Comparison of ENCODE assay signal across 15 cellular contexts in the genomic region with DNA sequence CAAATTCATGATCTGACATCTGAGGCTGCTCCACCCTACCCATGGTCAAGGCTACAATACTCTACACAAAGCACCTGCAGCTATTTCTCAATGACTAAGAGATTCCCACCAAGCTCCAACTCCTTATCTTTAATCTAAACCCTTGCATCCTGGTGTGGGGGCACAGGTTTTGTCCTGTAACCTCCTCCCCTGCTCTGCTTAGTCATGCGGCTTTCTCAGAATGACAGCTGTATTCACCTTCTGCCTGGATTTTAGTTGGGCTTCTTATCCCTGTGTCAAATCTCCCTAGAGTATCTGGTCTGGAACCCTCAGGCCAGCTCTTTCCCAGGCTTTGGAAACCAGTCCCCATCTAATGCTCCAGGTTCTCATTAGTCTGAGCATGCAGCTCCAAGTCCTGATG.
DNase-seq lines count a peak whose midpoint lies in the region; ATAC-seq and TF ChIP-seq lines count a peak whose summit lies in the region.
"Had no signal": no experiment of that assay in that cellular context is flagged by ENCODE, and none has a peak within 500 bp of the region (broad histone marks: within the 10 kb centered on the region; RNA-seq: fewer than 3 reads in every experiment).

No MANE protein-coding gene starts in this region.

- no peaks in the 10 kb centered on the region for H3K36me3 ChIP-seq in DND-41 (ENCODE audit: insufficient read depth, low read length)
- H3K36me3 ChIP-seq in PC-9 (ENCODE audit: low read depth), result no peaks in the 10 kb centered on the region
- H3K36me3 ChIP-seq in body of pancreas (replicated peaks in 1 of 2; ENCODE audit: insufficient read depth in 1 of 2, low read depth in 2 of 2), result no peaks in the 10 kb centered on the region

- H3K4me1 ChIP-seq in DND-41 (ENCODE audit: insufficient read depth, low read length) (peaks cover 69% of the 10 kb centered on the region), PC-9 (replicated peaks; ENCODE audit: insufficient read depth) (peaks cover 24% of the 10 kb centered on the region), body of pancreas (no peaks in the 10 kb centered on the region)
- H3K4me1 ChIP-seq: Caco-2 had no signal

- H3K27ac ChIP-seq in DND-41 (ENCODE audit: low read length), result peak overlapping the region; percentile 88
- peak overlapping the region; percentile 83 for H3K27ac ChIP-seq in PC-9
- no peak overlapping the region for H3K27ac ChIP-seq in body of pancreas

- DNase-seq in DMS 273 (lab: John Stamatoyannopoulos, UW; ENCODE audit: unreplicated experiment), result peak; percentile 70
- peak; percentile 86 for DNase-seq in DND-41
- peak in 1 of 2 experiments; percentile 90 for DNase-seq in PC-9
- DNase-seq in iPS-NIHi7 (ENCODE audit: extremely low spot score), result peak; percentile 29
- no peak for DNase-seq in mesenteric fat pad (ENCODE audit: low spot score)
- DNase-seq in NOMO-1 treated with DMSO at 0.1 percent for 48 hours (lab: John Stamatoyannopoulos, UW; ENCODE audit: unreplicated experiment), result no peak
- no peak for DNase-seq in body of pancreas
- DNase-seq: Caco-2; CD4-positive, CD25-positive, alpha-beta regulatory T cell; H7; MV-4-11; NCI-H1436; NCI-H2029 treated with DMSO at 0.1 percent for 48 hours; NCI-H510A; SIG-M5 had no signal

- no peak for TF ChIP-seq POLR2A in body of pancreas (IDR thresholded peaks at IDR 0.05)

- 65 to 86% methylated on average over 1 of the region's 1 CpG for WGBS in body of pancreas, 2 donors

- BruUV-seq in PC-9 (replicated peaks; lab: Mats Ljungman, UMichigan), result no TSS peak

- TF ChIP-seq CTCF in DND-41 (IDR thresholded peaks at IDR 0.05; ENCODE audit: borderline replicate concordance, extremely low read depth, low read length, poor library complexity, severe bottlenecking) (no peak), PC-9 (conservative IDR thresholded peaks at IDR 0.05) (no peak), body of pancreas (IDR thresholded peaks at IDR 0.05) (no peak)

- H3K9me2 ChIP-seq in PC-9 (ENCODE audit: insufficient read depth), result no peaks in the 10 kb centered on the region

- peak overlapping the region; percentile 54 for H3K4me2 ChIP-seq in DND-41 (ENCODE audit: insufficient read depth, low read length)
- peak overlapping the region; percentile 50 for H3K4me2 ChIP-seq in PC-9

- ATAC-seq in DND-41 (ENCODE audit: insufficient read depth, low read depth) (peak; percentile 62), body of pancreas (no peak)

- H2AFZ ChIP-seq in DND-41 (ENCODE audit: low read depth, low read length) (no peak overlapping the region), PC-9 (no peak overlapping the region)

- no peaks in the 10 kb centered on the region for H4K20me1 ChIP-seq in DND-41 (ENCODE audit: insufficient read depth, low read length)
- no peaks in the 10 kb centered on the region for H4K20me1 ChIP-seq in PC-9 (ENCODE audit: insufficient read depth)

- H3K79me2 ChIP-seq in DND-41 (ENCODE audit: insufficient read depth, low read length) (peaks cover 2% of the 10 kb centered on the region; the same call in 1 of the 2 replicates), PC-9 (ENCODE audit: low read depth) (no peaks in the 10 kb centered on the region)

- H3K27me3 ChIP-seq in DND-41 (ENCODE audit: insufficient read depth, low read length, poor library complexity), result no peaks in the 10 kb centered on the region
- no peaks in the 10 kb centered on the region for H3K27me3 ChIP-seq in PC-9 (ENCODE audit: insufficient read depth, low read depth)
- no peaks in the 10 kb centered on the region for H3K27me3 ChIP-seq in body of pancreas

- CTCF ChIA-PET in PC-9 (lab: Charles Lee), result no interaction called here

- intact Hi-C loops in PC-9 (cut with micrococcal nuclease; ENCODE audit: unreplicated experiment) (no loop called here), body of pancreas (cut with DNase I) (no loop called here)

- H3K9me3 ChIP-seq in DND-41 (ENCODE audit: insufficient read depth, low read length, severe bottlenecking) (no peaks in the 10 kb centered on the region), PC-9 (ENCODE audit: insufficient read depth, low read depth) (0 out of 2 replicates have a peak, but pooled peaks cover 3% of the 10 kb centered on the region), body of pancreas (no peaks in the 10 kb centered on the region)
- H3K9me3 ChIP-seq: Caco-2 had no signal

- H3K4me3 ChIP-seq in DND-41 (ENCODE audit: low read depth in 1 of 2, low read length in 2 of 2), result peak overlapping the region in 1 of 2 experiments; percentile 44; a peak in 1 of 4 replicates
- 0 out of 2 replicates have a peak overlapping the region, but pooled peaks have one; percentile 4 for H3K4me3 ChIP-seq in PC-9
- H3K4me3 ChIP-seq in body of pancreas, result no peak overlapping the region

- peak overlapping the region; percentile 49 for H3K9ac ChIP-seq in DND-41 (ENCODE audit: low read depth, low read length)

- POLR2A ChIA-PET in PC-9 (lab: Charles Lee; ENCODE audit: unreplicated experiment), result no interaction called here

- H3F3A ChIP-seq in PC-9 (ENCODE audit: insufficient read depth, low read depth), result peaks cover 25% of the 10 kb centered on the region

Comparison
In these comparisons a context has a peak if more than half of its experiments do, and no peak if none do; other contexts are left out.
1. DNase-seq: peak in DMS 273 (single experiment), DND-41 (single experiment) and iPS-NIHi7 (single experiment); none in mesenteric fat pad (single experiment), NOMO-1 treated with DMSO at 0.1 percent for 48 hours (single experiment) and body of pancreas (0 of 4).
2. H3K27ac ChIP-seq: peak in DND-41 (single experiment) and PC-9 (single experiment); none in body of pancreas (0 of 4).